17 cellular contexts compared by ENCODE assay signal in genomic region chr2:119119999-119120710, GRCh38. TPM values are rescaled to one million over a fixed set of nuclear protein-coding genes. Genes with fewer than 3 reads are reported as not detected.
DNase-seq lines count a peak whose midpoint lies in the region; TF ChIP-seq lines count a peak whose summit lies in the region.
"Had no signal": no experiment of that assay in that cellular context is flagged by ENCODE, and none has a peak within 500 bp of the region (broad histone marks: within the 10 kb centered on the region; RNA-seq: fewer than 3 reads in every experiment).

No MANE protein-coding gene starts in this region.

- H3K9me3 ChIP-seq in left ventricle myocardium inferior (replicated peaks): no peaks in the 10 kb centered on the region
- H3K9me3 ChIP-seq: Caco-2 had no signal

- intact Hi-C loops in cardiac septum (cut with DNase I) (no loop called here), left ventricle myocardium inferior (cut with micrococcal nuclease) (no loop called here)

- DNase-seq in cardiac septum (ENCODE audit: low spot score): peak; percentile 36
- no peak for DNase-seq in left ventricle myocardium inferior
- DNase-seq in NCI-H2227 treated with DMSO at 0.1 percent for 48 hours (lab: John Stamatoyannopoulos, UW): peak; percentile 48
- peak; percentile 79 for DNase-seq in myocyte (ENCODE audit: low read depth)
- DNase-seq in effector CD8-positive, alpha-beta T cell (lab: John Stamatoyannopoulos, UW): no peak
- DNase-seq in A172 (ENCODE audit: low spot score): no peak
- DNase-seq in DMS153 treated with DMSO at 0.1 percent for 48 hours (lab: John Stamatoyannopoulos, UW; ENCODE audit: unreplicated experiment): no peak
- DNase-seq: ACHN, AML-193, Caco-2, NCI-H1092, NCI-H1930, RPMI8226, SIG-M5 had no signal

- peaks cover 95% of the 10 kb centered on the region for H3K27me3 ChIP-seq in left ventricle myocardium inferior (ENCODE audit: low read depth)

- H3K4me1 ChIP-seq in left ventricle myocardium inferior: no peaks in the 10 kb centered on the region
- H3K4me1 ChIP-seq: Caco-2 had no signal

- H3K4me3 ChIP-seq in left ventricle myocardium inferior: no peak overlapping the region

- no peak overlapping the region for H3K27ac ChIP-seq in left ventricle myocardium inferior (replicated peaks)
- H3K27ac ChIP-seq: KMS-11 had no signal

- no peaks in the 10 kb centered on the region for H3K36me3 ChIP-seq in left ventricle myocardium inferior

- no peak for TF ChIP-seq CTCF in left ventricle myocardium inferior (IDR thresholded peaks at IDR 0.05; ENCODE audit: borderline replicate concordance)

RNA-seq across cellular contexts. Expression of gene C1QL2, which starts 38.4 kb away (rescaled TPM):
- not detected for total RNA-seq in cardiac septum
- total RNA-seq in left ventricle myocardium inferior: not detected
- total RNA-seq in myocyte: 0.27 and 0.68 TPM in 2 replicates
- 0.05 TPM for polyA plus RNA-seq in myocyte (2012)
- total RNA-seq in A172 (2014; rRNA removed; shearing (Covaris generic)): not detected in 2 replicates
- total RNA-seq: Caco-2, HepG2, MCF 10A had no signal
- polyA plus RNA-seq: HepG2 had no signal

Comparison
In these comparisons a context has a peak if more than half of its experiments do, and no peak if none do; other contexts are left out.
1. DNase-seq: peak in cardiac septum (single experiment), NCI-H2227 treated with DMSO at 0.1 percent for 48 hours (single experiment) and myocyte (single experiment); none in left ventricle myocardium inferior (single experiment), effector CD8-positive, alpha-beta T cell (single experiment), A172 (single experiment) and DMS153 treated with DMSO at 0.1 percent for 48 hours (single experiment).